ENCODE assay signal across 18 cellular contexts in genomic region chr7:63041786-63042185, GRCh38.
"Had no signal": no experiment of that assay in that cellular context is flagged by ENCODE, and none has a peak within 500 bp of the region (broad histone marks: within the 10 kb centered on the region; RNA-seq: fewer than 3 reads in every experiment).

No MANE protein-coding gene starts in this region.

- DNase-seq: KBM-7, MV-4-11, NCI-H1048, NCI-H1105, NCI-H1417, NCI-H1436 treated with DMSO at 0.1 percent for 48 hours, NCI-H1694, NCI-H187 treated with DMSO at 0.1 percent for 48 hours, NCI-H2029 treated with DMSO at 0.1 percent for 48 hours, NCI-H2171 treated with DMSO at 0.1 percent for 48 hours, NCI-H345, NCI-H446 treated with DMSO at 0.1 percent for 48 hours, NCI-H524, NCI-H526 treated with DMSO at 0.1 percent for 48 hours, NCI-H748 treated with DMSO at 0.1 percent for 48 hours, RPMI8226, SHP77, SK-N-SH had no signal
